9 cellular contexts compared by ENCODE assay signal in the genomic region with DNA sequence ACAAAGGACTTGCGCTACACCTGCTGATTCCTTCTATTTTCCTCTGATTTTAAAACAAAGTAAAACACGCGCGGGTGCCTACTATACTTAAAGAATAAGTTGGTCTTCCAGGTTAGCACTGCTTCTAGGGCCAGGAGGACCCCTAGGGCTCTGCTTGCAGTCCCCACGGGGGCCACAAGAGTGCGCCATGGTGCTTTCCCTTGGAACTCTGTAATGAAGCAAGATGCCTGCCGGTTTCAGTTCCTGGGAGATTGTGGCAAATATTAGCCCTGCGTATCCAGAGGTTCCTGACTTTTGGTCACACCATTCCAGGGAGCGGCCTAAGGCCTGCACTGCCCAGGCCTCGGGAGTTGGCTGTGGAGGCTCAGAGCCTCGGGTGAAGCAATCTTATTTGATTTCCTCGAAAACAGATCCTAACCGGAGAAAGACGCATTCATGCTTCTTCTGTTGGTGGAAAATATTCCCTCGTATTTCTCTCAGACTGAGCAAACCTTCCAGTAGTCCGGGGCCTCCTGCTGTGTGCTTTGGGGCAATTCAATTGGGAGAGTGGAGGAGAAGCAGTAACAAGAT. TPM values are rescaled to one million over a fixed set of nuclear protein-coding genes. Genes with fewer than 3 reads are reported as not detected.
DNase-seq lines count a peak whose midpoint lies in the region; ATAC-seq and TF ChIP-seq lines count a peak whose summit lies in the region.
"Had no signal": no experiment of that assay in that cellular context is flagged by ENCODE, and none has a peak within 500 bp of the region (broad histone marks: within the 10 kb centered on the region; RNA-seq: fewer than 3 reads in every experiment).

No MANE protein-coding gene starts in this region.

- DNase-seq in CD4-positive, CD25-positive, alpha-beta regulatory T cell, result peak; percentile 5 to 66 (median 16)
- DNase-seq in HFF-Myc (ENCODE audit: extremely low read depth, low read depth) (no peak), NCI-H526 (lab: John Stamatoyannopoulos, UW) (peak; percentile 64 to 93), mesenchymal stem cell (peak; percentile 78)
- peak; percentile 40 to 50 for DNase-seq in activated CD4-positive, alpha-beta T cell treated with anti-CD3 and anti-CD28 coated beads, Interleukin-2, amount 50 U/mL, for 4 hours
- DNase-seq in effector CD4-positive, alpha-beta T cell, result peak; percentile 37
- DNase-seq in stimulated activated CD8-positive, alpha-beta memory T cell treated with anti-CD3 and anti-CD28 coated beads, Interleukin-15, amount 100 ng/mL, for 24 hours (ENCODE audit: low read depth), result peak; percentile 48

- H3K79me1 ChIP-seq in mesenchymal stem cell (replicated peaks; ENCODE audit: low read length, poor library complexity, severe bottlenecking), result no peaks in the 10 kb centered on the region

- TF ChIP-seq CTCF in HFF-Myc (IDR thresholded peaks at IDR 0.05; ENCODE audit: low read depth, low read length, missing control alignments), result peak; percentile 99

- H3K14ac ChIP-seq in mesenchymal stem cell (ENCODE audit: low read length in 2 of 2), result no peak overlapping the region

- no peaks in the 10 kb centered on the region for H3K36me3 Mint-ChIP-seq in CD4-positive, CD25-positive, alpha-beta regulatory T cell
- H3K36me3 Mint-ChIP-seq: IgD-negative memory B cell had no signal

- peak overlapping the region; percentile 92 for H4K8ac ChIP-seq in mesenchymal stem cell (ENCODE audit: low read length)

- no peak overlapping the region for H3K27ac ChIP-seq in CD4-positive, CD25-positive, alpha-beta regulatory T cell (ENCODE audit: insufficient read depth, low read length, poor library complexity, severe bottlenecking)
- no peak overlapping the region for H3K27ac ChIP-seq in mesenchymal stem cell (ENCODE audit: low read length, poor library complexity, severe bottlenecking)

- no peaks in the 10 kb centered on the region for H3K27me3 ChIP-seq in CD4-positive, CD25-positive, alpha-beta regulatory T cell (ENCODE audit: control insufficient read depth, insufficient read depth, low read length)
- no peaks in the 10 kb centered on the region for H3K27me3 ChIP-seq in mesenchymal stem cell (ENCODE audit: control insufficient read depth in 1 of 2, insufficient read depth in 1 of 2, low read length in 2 of 2)

- H3K36me3 ChIP-seq in CD4-positive, CD25-positive, alpha-beta regulatory T cell (ENCODE audit: control insufficient read depth, insufficient read depth, low read length), result no peaks in the 10 kb centered on the region
- no peaks in the 10 kb centered on the region for H3K36me3 ChIP-seq in mesenchymal stem cell (ENCODE audit: control insufficient read depth in 1 of 2, insufficient read depth in 2 of 2, low read depth in 1 of 2, low read length in 2 of 2)

- no peak overlapping the region for H2AK5ac ChIP-seq in mesenchymal stem cell (ENCODE audit: low read length, severe bottlenecking)

- H4K91ac ChIP-seq in mesenchymal stem cell (ENCODE audit: low read length), result no peak overlapping the region

- peaks cover 0 to 2% (median 0%) of the 10 kb centered on the region in 7 donors for H3K9me3 Mint-ChIP-seq in CD4-positive, CD25-positive, alpha-beta regulatory T cell
- H3K9me3 Mint-ChIP-seq: IgD-negative memory B cell had no signal

- peak overlapping the region; percentile 84 for H2AFZ ChIP-seq in mesenchymal stem cell (ENCODE audit: low read depth, low read length)

- no peak overlapping the region for H3K4ac ChIP-seq in mesenchymal stem cell (ENCODE audit: low read depth in 1 of 2, low read length in 2 of 2)

- peak overlapping the region; percentile 45 for H3K4me2 ChIP-seq in mesenchymal stem cell (ENCODE audit: low read length, poor library complexity, severe bottlenecking)

- H3K9me3 ChIP-seq in CD4-positive, CD25-positive, alpha-beta regulatory T cell (ENCODE audit: control insufficient read depth in 2 of 2, low read length in 2 of 2), result no peaks in the 10 kb centered on the region
- no peaks in the 10 kb centered on the region for H3K9me3 ChIP-seq in mesenchymal stem cell (ENCODE audit: control insufficient read depth, low read length)

- no peak overlapping the region for H2BK5ac ChIP-seq in mesenchymal stem cell (ENCODE audit: low read depth, low read length, poor library complexity, severe bottlenecking)

- WGBS in mesenchymal stem cell, result 48% methylated on average over 16 of the region's 16 CpGs

- H3K4me3 ChIP-seq in CD4-positive, CD25-positive, alpha-beta regulatory T cell (ENCODE audit: low read depth, low read length), result no peak overlapping the region
- H3K4me3 ChIP-seq in HFF-Myc (replicated peaks; ENCODE audit: low read depth, low read length) (no peak overlapping the region), mesenchymal stem cell (ENCODE audit: insufficient read depth in 1 of 2, low read depth in 1 of 2, low read length in 2 of 2) (peak overlapping the region in 1 of 2 experiments; percentile 61)

- H3K9ac ChIP-seq in mesenchymal stem cell (ENCODE audit: low read length), result peak overlapping the region; percentile 81

- no peak overlapping the region for H3K23ac ChIP-seq in mesenchymal stem cell (ENCODE audit: low read length in 2 of 2)

- no peak for ATAC-seq in CD4-positive, CD25-positive, alpha-beta regulatory T cell (ENCODE audit: low read depth in 2 of 2)
- no peak for ATAC-seq in GM19452 (IDR thresholded peaks at IDR 0.05; ENCODE audit: unreplicated experiment)

- H2BK12ac ChIP-seq in mesenchymal stem cell (ENCODE audit: low read length in 2 of 2), result no peak overlapping the region

- no peak overlapping the region for H2BK15ac ChIP-seq in mesenchymal stem cell (ENCODE audit: low read depth, poor library complexity, severe bottlenecking)

- H3K4me3 Mint-ChIP-seq in CD4-positive, CD25-positive, alpha-beta regulatory T cell, result no peak overlapping the region

- peak overlapping the region; percentile 61 for H2BK120ac ChIP-seq in mesenchymal stem cell (ENCODE audit: low read depth, low read length)

- no peak overlapping the region for H3K27ac Mint-ChIP-seq in CD4-positive, CD25-positive, alpha-beta regulatory T cell
- H3K27ac Mint-ChIP-seq: IgD-negative memory B cell had no signal

- H3K27me3 Mint-ChIP-seq in CD4-positive, CD25-positive, alpha-beta regulatory T cell, result peaks cover 60% of the 10 kb centered on the region

- H3K4me1 Mint-ChIP-seq in CD4-positive, CD25-positive, alpha-beta regulatory T cell, result no peaks in the 10 kb centered on the region
- H3K4me1 Mint-ChIP-seq: IgD-negative memory B cell had no signal

- H3K4me1 ChIP-seq in CD4-positive, CD25-positive, alpha-beta regulatory T cell (ENCODE audit: control insufficient read depth, insufficient read depth, low read length, poor library complexity, severe bottlenecking), result no peaks in the 10 kb centered on the region
- peaks cover 9% of the 10 kb centered on the region for H3K4me1 ChIP-seq in mesenchymal stem cell (ENCODE audit: control insufficient read depth, insufficient read depth, low read depth, low read length)

- H3K18ac ChIP-seq in mesenchymal stem cell (ENCODE audit: low read depth in 1 of 2, low read length in 2 of 2), result peak overlapping the region; percentile 56 to 79

RNA-seq across cellular contexts. Expression of a gene that starts 25.3 kb away (rescaled TPM):
- not detected for total RNA-seq in CD4-positive, CD25-positive, alpha-beta regulatory T cell
- not detected for polyA plus RNA-seq in CD4-positive, CD25-positive, alpha-beta regulatory T cell
- polyA plus RNA-seq in mesenchymal stem cell (2013, experiment 1 of 2), result not detected
- not detected for polyA plus RNA-seq in mesenchymal stem cell (2013, experiment 2 of 2)
- polyA plus RNA-seq: IgD-negative memory B cell had no signal

RNA-seq across cellular contexts. Expression of a gene that starts 59.7 kb away (rescaled TPM):
- not detected for total RNA-seq in CD4-positive, CD25-positive, alpha-beta regulatory T cell
- 1 to 10 TPM in 1 of 4 donors, under 1 TPM in 1, not detected in 2; 0.41 to 1.5 TPM for polyA plus RNA-seq in CD4-positive, CD25-positive, alpha-beta regulatory T cell
- not detected for polyA plus RNA-seq in mesenchymal stem cell (2013, experiment 1 of 2)
- polyA plus RNA-seq in mesenchymal stem cell (2013, experiment 2 of 2), result not detected
- polyA plus RNA-seq: IgD-negative memory B cell had no signal
